ENCODE assay signal across 7 cellular contexts in genomic region chr3:50272538-50272910, GRCh38. TPM values are rescaled to one million over a fixed set of nuclear protein-coding genes. Genes with fewer than 3 reads are reported as not detected.
"Had no signal": no experiment of that assay in that cellular context is flagged by ENCODE, and none has a peak within 500 bp of the region (broad histone marks: within the 10 kb centered on the region; RNA-seq: fewer than 3 reads in every experiment).

No MANE protein-coding gene starts in this region.

RNA-seq across cellular contexts. Expression of gene LSMEM2, which starts 6.4 kb away (rescaled TPM):
- total RNA-seq: activated CD4-positive, alpha-beta T cell treated with anti-CD3 and anti-CD28 coated beads, Interleukin-2, amount 10 ng/mL, durations not matched to agents 7 days and 5 days; breast epithelium; dermis blood vessel endothelial cell; gastroesophageal sphincter; naive thymus-derived CD8-positive, alpha-beta T cell; prostate gland; right lobe of liver had no signal
